18 cellular contexts compared by ENCODE assay signal in genomic region chr1:25647106-25647505, GRCh38. TPM values are rescaled to one million over a fixed set of nuclear protein-coding genes. Genes with fewer than 3 reads are reported as not detected.
DNase-seq lines count a peak whose midpoint lies in the region; ATAC-seq and TF ChIP-seq lines count a peak whose summit lies in the region.
"Had no signal": no experiment of that assay in that cellular context is flagged by ENCODE, and none has a peak within 500 bp of the region (broad histone marks: within the 10 kb centered on the region; RNA-seq: fewer than 3 reads in every experiment).

No MANE protein-coding gene starts in this region.

- no peak overlapping the region for H3K27ac ChIP-seq in CD4-positive, alpha-beta T cell (ENCODE audit: low read depth, low read length)
- H3K27ac ChIP-seq in sigmoid colon = no peak overlapping the region

- peaks cover 3% of the 10 kb centered on the region for H3K36me3 Mint-ChIP-seq in activated CD4-positive, alpha-beta memory T cell treated with anti-CD3 and anti-CD28 coated beads for 36 hours
- peaks cover 23% of the 10 kb centered on the region for H3K36me3 Mint-ChIP-seq in activated CD4-positive, alpha-beta memory T cell treated with anti-CD3 and anti-CD28 coated beads, Interleukin-2, amount 10 ng/mL, durations not matched to agents 7 days and 5 days (ENCODE audit: low read depth)
- peaks cover 67% of the 10 kb centered on the region for H3K36me3 Mint-ChIP-seq in CD4-positive, alpha-beta T cell (ENCODE audit: low read depth)
- peaks cover 17% of the 10 kb centered on the region for H3K36me3 Mint-ChIP-seq in osteocyte (ENCODE audit: unreplicated experiment)

- no peak for TF ChIP-seq EP300 in sigmoid colon (IDR thresholded peaks at IDR 0.05)

- H3K4me3 ChIP-seq in sigmoid colon = no peak overlapping the region

- no peak for ATAC-seq in CD4-positive, alpha-beta T cell (ENCODE audit: poor library complexity)
- no peak for ATAC-seq in HG02623 (IDR thresholded peaks at IDR 0.05; ENCODE audit: unreplicated experiment)

- H3K4me1 Mint-ChIP-seq in activated CD4-positive, alpha-beta memory T cell treated with anti-CD3 and anti-CD28 coated beads for 36 hours (ENCODE audit: low read depth) = peaks cover 39% of the 10 kb centered on the region
- H3K4me1 Mint-ChIP-seq in activated CD4-positive, alpha-beta memory T cell treated with anti-CD3 and anti-CD28 coated beads, Interleukin-2, amount 10 ng/mL, durations not matched to agents 7 days and 5 days = peaks cover 32% of the 10 kb centered on the region
- peaks cover 74% of the 10 kb centered on the region for H3K4me1 Mint-ChIP-seq in CD4-positive, alpha-beta T cell (ENCODE audit: low read depth)
- H3K4me1 Mint-ChIP-seq in osteocyte (ENCODE audit: unreplicated experiment) = peaks cover 14% of the 10 kb centered on the region

- POLR2A ChIA-PET in activated CD4-positive, alpha-beta memory T cell treated with anti-CD3 and anti-CD28 coated beads for 36 hours (lab: Charles Lee) = no interaction called here
- POLR2A ChIA-PET in activated CD4-positive, alpha-beta memory T cell treated with anti-CD3 and anti-CD28 coated beads, Interleukin-2, amount 10 ng/mL, durations not matched to agents 7 days and 5 days (lab: Charles Lee) = no interaction called here
- POLR2A ChIA-PET in CD4-positive, alpha-beta T cell (lab: Charles Lee) = interaction anchor here (1.2 kb wide), 1 partner anchor 10 kb away, joined by 3 read pairs; no protein-coding TSS in a partner anchor

- 92 to 93% methylated on average over 4 of the region's 4 CpGs for WGBS in sigmoid colon, 2 donors

- H3K27me3 ChIP-seq in CD4-positive, alpha-beta T cell (ENCODE audit: control insufficient read depth, insufficient read depth, low read length) = no peaks in the 10 kb centered on the region
- no peaks in the 10 kb centered on the region for H3K27me3 ChIP-seq in sigmoid colon

- no peaks in the 10 kb centered on the region for H3K9me3 Mint-ChIP-seq in activated CD4-positive, alpha-beta memory T cell treated with anti-CD3 and anti-CD28 coated beads for 36 hours
- no peaks in the 10 kb centered on the region for H3K9me3 Mint-ChIP-seq in activated CD4-positive, alpha-beta memory T cell treated with anti-CD3 and anti-CD28 coated beads, Interleukin-2, amount 10 ng/mL, durations not matched to agents 7 days and 5 days
- H3K9me3 Mint-ChIP-seq in CD4-positive, alpha-beta T cell = no peaks in the 10 kb centered on the region
- no peaks in the 10 kb centered on the region for H3K9me3 Mint-ChIP-seq in osteocyte (ENCODE audit: unreplicated experiment)

- no peaks in the 10 kb centered on the region for H3K9me3 ChIP-seq in CD4-positive, alpha-beta T cell (ENCODE audit: control insufficient read depth, low read length)
- no peaks in the 10 kb centered on the region for H3K9me3 ChIP-seq in sigmoid colon

- TF ChIP-seq CTCF in CD4-positive, alpha-beta T cell (IDR thresholded peaks at IDR 0.05) = no peak
- TF ChIP-seq CTCF in osteocyte (IDR thresholded peaks at IDR 0.05) (no peak), sigmoid colon (IDR thresholded peaks at IDR 0.05) (no peak)

- TF ChIP-seq POLR2A in sigmoid colon (IDR thresholded peaks at IDR 0.05) = no peak

- DNase-seq in activated CD4-positive, alpha-beta memory T cell treated with anti-CD3 and anti-CD28 coated beads for 36 hours = peak; percentile 6
- no peak for DNase-seq in activated CD4-positive, alpha-beta memory T cell treated with anti-CD3 and anti-CD28 coated beads, Interleukin-2, amount 10 ng/mL, durations not matched to agents 7 days and 5 days
- no peak for DNase-seq in CD4-positive, alpha-beta T cell
- DNase-seq in ecto neural progenitor cell (ENCODE audit: low spot score) = peak; percentile 30
- peak; percentile 71 for DNase-seq in osteocyte (ENCODE audit: extremely low spot score, unreplicated experiment)
- no peak for DNase-seq in sigmoid colon
- no peak for DNase-seq in HK-2 (ENCODE audit: unreplicated experiment)
- DNase-seq: 8988T, Calu3, KG1, NCI-H1105 treated with DMSO at 0.1 percent for 48 hours, NCI-H1694, NCI-H2107, NCI-H510A treated with DMSO at 0.1 percent for 48 hours, NCI-H82, SHP77 treated with DMSO at 0.1 percent for 48 hours had no signal

- H3K4me3 Mint-ChIP-seq in activated CD4-positive, alpha-beta memory T cell treated with anti-CD3 and anti-CD28 coated beads for 36 hours = no peak overlapping the region
- no peak overlapping the region for H3K4me3 Mint-ChIP-seq in activated CD4-positive, alpha-beta memory T cell treated with anti-CD3 and anti-CD28 coated beads, Interleukin-2, amount 10 ng/mL, durations not matched to agents 7 days and 5 days
- peak overlapping the region; percentile 61 for H3K4me3 Mint-ChIP-seq in CD4-positive, alpha-beta T cell
- no peak overlapping the region for H3K4me3 Mint-ChIP-seq in osteocyte (ENCODE audit: unreplicated experiment)
- H3K4me3 Mint-ChIP-seq: CD14-positive monocyte had no signal

- intact Hi-C loops in activated CD4-positive, alpha-beta memory T cell treated with anti-CD3 and anti-CD28 coated beads for 36 hours (cut with micrococcal nuclease) = no loop called here
- intact Hi-C loops in CD4-positive, alpha-beta T cell (cut with DNase I, micrococcal nuclease) = no loop called here
- intact Hi-C loops in sigmoid colon (cut with DNase I) = no loop called here

- no peak overlapping the region for H3K27ac Mint-ChIP-seq in activated CD4-positive, alpha-beta memory T cell treated with anti-CD3 and anti-CD28 coated beads for 36 hours
- H3K27ac Mint-ChIP-seq in activated CD4-positive, alpha-beta memory T cell treated with anti-CD3 and anti-CD28 coated beads, Interleukin-2, amount 10 ng/mL, durations not matched to agents 7 days and 5 days = no peak overlapping the region
- peak overlapping the region; percentile 82 for H3K27ac Mint-ChIP-seq in CD4-positive, alpha-beta T cell
- no peak overlapping the region for H3K27ac Mint-ChIP-seq in osteocyte (ENCODE audit: unreplicated experiment)

- H3K4me1 ChIP-seq in sigmoid colon = peaks cover 0 to 52% (median 30%) of the 10 kb centered on the region in 4 donors

- H3K27me3 Mint-ChIP-seq in activated CD4-positive, alpha-beta memory T cell treated with anti-CD3 and anti-CD28 coated beads for 36 hours = no peaks in the 10 kb centered on the region
- peaks cover 47% of the 10 kb centered on the region for H3K27me3 Mint-ChIP-seq in activated CD4-positive, alpha-beta memory T cell treated with anti-CD3 and anti-CD28 coated beads, Interleukin-2, amount 10 ng/mL, durations not matched to agents 7 days and 5 days
- no peaks in the 10 kb centered on the region for H3K27me3 Mint-ChIP-seq in CD4-positive, alpha-beta T cell
- peaks cover 6% of the 10 kb centered on the region for H3K27me3 Mint-ChIP-seq in osteocyte (ENCODE audit: unreplicated experiment)

- H3K36me3 ChIP-seq in sigmoid colon = peaks cover 0 to 6% (median 0%) of the 10 kb centered on the region in 4 donors

- CTCF ChIA-PET in activated CD4-positive, alpha-beta memory T cell treated with anti-CD3 and anti-CD28 coated beads for 36 hours (lab: Charles Lee) = no interaction called here
- CTCF ChIA-PET in activated CD4-positive, alpha-beta memory T cell treated with anti-CD3 and anti-CD28 coated beads, Interleukin-2, amount 10 ng/mL, durations not matched to agents 7 days and 5 days (lab: Charles Lee) = no interaction called here
- CTCF ChIA-PET in CD4-positive, alpha-beta T cell (lab: Charles Lee) = no interaction called here

RNA-seq across cellular contexts. Expression of gene MAN1C1, which starts 30.5 kb away (rescaled TPM):
- 1 to 10 TPM; 4.6 to 4.8 TPM for total RNA-seq in activated CD4-positive, alpha-beta memory T cell treated with anti-CD3 and anti-CD28 coated beads for 36 hours
- total RNA-seq in activated CD4-positive, alpha-beta memory T cell treated with anti-CD3 and anti-CD28 coated beads, Interleukin-2, amount 10 ng/mL, durations not matched to agents 7 days and 5 days = 10 to 100 TPM; 22.3 to 24.1 TPM
- total RNA-seq in CD4-positive, alpha-beta T cell = 10 to 100 TPM; 44.4 to 46.9 TPM
- total RNA-seq in osteocyte (64.7 and 73.3 TPM in 2 replicates), sigmoid colon (10 to 100 TPM; 12.8 to 32.1 (median 22.9) TPM)
- polyA plus RNA-seq in sigmoid colon = 1 to 10 TPM in 2 of 3 donors, under 1 TPM in 1; 0.69 to 7.4 (median 3.6) TPM

Comparison
In these comparisons a context has a peak if more than half of its experiments do, and no peak if none do; other contexts are left out.
1. DNase-seq: peak in activated CD4-positive, alpha-beta memory T cell treated with anti-CD3 and anti-CD28 coated beads for 36 hours (single experiment), ecto neural progenitor cell (single experiment) and osteocyte (single experiment); none in activated CD4-positive, alpha-beta memory T cell treated with anti-CD3 and anti-CD28 coated beads, Interleukin-2, amount 10 ng/mL, durations not matched to agents 7 days and 5 days (single experiment), CD4-positive, alpha-beta T cell (0 of 10), sigmoid colon (single experiment) and HK-2 (single experiment).